In the genomic region with DNA sequence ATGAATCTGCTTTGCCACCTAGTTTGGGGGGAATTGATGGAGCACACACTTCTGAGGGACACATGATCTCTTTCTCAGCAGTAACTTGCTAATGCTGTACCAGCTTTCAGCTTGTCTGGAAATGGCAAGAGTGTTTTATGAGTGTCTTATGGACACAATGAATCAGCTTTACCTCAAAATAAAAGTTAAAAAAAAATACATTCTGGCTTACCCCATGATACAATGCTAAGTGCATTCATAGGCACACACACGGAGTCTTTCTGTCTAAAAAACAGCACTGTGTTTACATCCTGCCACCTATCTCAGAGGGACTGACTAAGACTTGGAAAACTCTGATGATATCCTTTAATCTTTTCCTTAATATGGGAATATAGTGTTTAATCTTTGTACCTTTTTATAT, we compare ENCODE assay signal across 18 cellular contexts.
A peak's percentile ranks its signal among the peaks of the same experiment; 100 is the strongest.
DNase-seq lines count a peak whose midpoint lies in the region; ATAC-seq, FAIRE-seq and TF ChIP-seq lines count a peak whose summit lies in the region.
"Had no signal": no experiment of that assay in that cellular context is flagged by ENCODE, and none has a peak within 500 bp of the region (broad histone marks: within the 10 kb centered on the region; RNA-seq: fewer than 3 reads in every experiment).

No MANE protein-coding gene starts in this region.

- peak overlapping the region; percentile 91 for H3K27ac Mint-ChIP-seq in chondrocyte (ENCODE audit: unreplicated experiment)
- H3K27ac Mint-ChIP-seq in naive thymus-derived CD4-positive, alpha-beta T cell = no peak overlapping the region
- H3K27ac Mint-ChIP-seq: activated T-helper 2 cell treated with anti-CD3 and anti-CD28 coated beads, Interferon-gamma antibody, Interleukin-2, Interleukin-4, amounts not matched to agents 10 μg/mL and 5 μg/mL and 100 μg/mL, durations not matched to agents 14 hours and 24 hours and 36 hours; dendritic cell treated with granulocyte-macrophage colony-stimulating factor and Interleukin-4, amounts not matched to agents 40 ng/mL and 50 ng/mL, for 4 days had no signal

- no peaks in the 10 kb centered on the region for H3K27me3 Mint-ChIP-seq in chondrocyte (ENCODE audit: low read depth)
- H3K27me3 Mint-ChIP-seq in naive thymus-derived CD4-positive, alpha-beta T cell = no peaks in the 10 kb centered on the region
- H3K27me3 Mint-ChIP-seq: dendritic cell treated with granulocyte-macrophage colony-stimulating factor and Interleukin-4, amounts not matched to agents 40 ng/mL and 50 ng/mL, for 4 days had no signal

- H3K9me3 Mint-ChIP-seq in chondrocyte (ENCODE audit: low read depth) = peaks cover 7% of the 10 kb centered on the region
- peaks cover 0 to 16% (median 4%) of the 10 kb centered on the region in 11 donors for H3K9me3 Mint-ChIP-seq in naive thymus-derived CD4-positive, alpha-beta T cell

- H3K4me1 Mint-ChIP-seq in chondrocyte (ENCODE audit: low read depth) = peaks cover 47% of the 10 kb centered on the region
- H3K4me1 Mint-ChIP-seq in naive thymus-derived CD4-positive, alpha-beta T cell = no peaks in the 10 kb centered on the region

- H3K27me3 ChIP-seq in AG04450 (ENCODE audit: control insufficient read depth, insufficient read depth, low read length) = no peaks in the 10 kb centered on the region
- no peaks in the 10 kb centered on the region for H3K27me3 ChIP-seq in osteoblast (ENCODE audit: insufficient read depth, low read length)
- H3K27me3 ChIP-seq in naive thymus-derived CD4-positive, alpha-beta T cell (ENCODE audit: control insufficient read depth in 2 of 2, insufficient read depth in 2 of 2, low read length in 2 of 2) = no peaks in the 10 kb centered on the region

- H4K20me1 ChIP-seq in osteoblast (ENCODE audit: insufficient read depth, low read length) = no peaks in the 10 kb centered on the region

- H3K9me3 ChIP-seq in AG04450 (ENCODE audit: control insufficient read depth, insufficient read depth, low read length) (no peaks in the 10 kb centered on the region; the same call in 1 of the 2 replicates), osteoblast (ENCODE audit: low read depth, low read length) (no peaks in the 10 kb centered on the region)
- no peaks in the 10 kb centered on the region for H3K9me3 ChIP-seq in naive thymus-derived CD4-positive, alpha-beta T cell (ENCODE audit: control insufficient read depth in 2 of 3, low read length in 3 of 3)

- TF ChIP-seq POLR2A in GM12892 (IDR thresholded peaks at IDR 0.05; ENCODE audit: low read depth, low read length) = no peak

- CTCF ChIA-PET in AG04450 (lab: Charles Lee) = no interaction called here
- CTCF ChIA-PET in naive thymus-derived CD4-positive, alpha-beta T cell (lab: Charles Lee) = no interaction called here

- H3K36me3 ChIP-seq in osteoblast (ENCODE audit: insufficient read depth, low read length) = no peaks in the 10 kb centered on the region
- no peaks in the 10 kb centered on the region for H3K36me3 ChIP-seq in naive thymus-derived CD4-positive, alpha-beta T cell (ENCODE audit: control insufficient read depth in 2 of 3, insufficient read depth in 3 of 3, low read length in 3 of 3)

- H3K4me3 ChIP-seq in AG04450 (ENCODE audit: low read depth, low read length) (no peak overlapping the region), osteoblast (ENCODE audit: insufficient read depth, low read length) (no peak overlapping the region)
- H3K4me3 ChIP-seq in naive thymus-derived CD4-positive, alpha-beta T cell (ENCODE audit: low read length) = no peak overlapping the region

- no peak overlapping the region for H2AFZ ChIP-seq in osteoblast (ENCODE audit: low read length)
- H2AFZ ChIP-seq: parathyroid adenoma had no signal

- H3K4me1 ChIP-seq in osteoblast (ENCODE audit: insufficient read depth, low read length) = peaks cover 45% of the 10 kb centered on the region
- no peaks in the 10 kb centered on the region for H3K4me1 ChIP-seq in naive thymus-derived CD4-positive, alpha-beta T cell (ENCODE audit: control insufficient read depth in 2 of 2, insufficient read depth in 2 of 2, low read length in 2 of 2)
- H3K4me1 ChIP-seq: parathyroid adenoma had no signal

- intact Hi-C loops in naive thymus-derived CD4-positive, alpha-beta T cell (cut with micrococcal nuclease) = no loop called here

- no peak for TF ChIP-seq CTCF in AG04450 (IDR thresholded peaks at IDR 0.05; ENCODE audit: low read depth, low read length)
- TF ChIP-seq CTCF in chondrocyte (IDR thresholded peaks at IDR 0.05) = no peak
- no peak for TF ChIP-seq CTCF in osteoblast (IDR thresholded peaks at IDR 0.05; ENCODE audit: extremely low read depth, low read depth, low read length)

- POLR2A ChIA-PET in AG04450 (lab: Yijun Ruan, JAX) = interaction anchor here (0.5 to 1.4 kb wide), 2 partner anchors 17 to 148 kb away, joined by 3 to 7 read pairs; no protein-coding TSS in a partner anchor
- POLR2A ChIA-PET in naive thymus-derived CD4-positive, alpha-beta T cell (lab: Charles Lee) = no interaction called here

- H3K4me2 ChIP-seq in osteoblast (ENCODE audit: insufficient read depth, low read length) = peak overlapping the region; percentile 15

- H3K36me3 Mint-ChIP-seq in chondrocyte (ENCODE audit: low read depth) = peaks cover under 1% of the 10 kb centered on the region
- H3K36me3 Mint-ChIP-seq in naive thymus-derived CD4-positive, alpha-beta T cell = no peaks in the 10 kb centered on the region

- H3K27ac ChIP-seq in AG04450 (ENCODE audit: low read depth, low read length) (peak overlapping the region; percentile 66), osteoblast (ENCODE audit: low read depth, low read length) (peak overlapping the region; percentile 97)
- H3K27ac ChIP-seq in naive thymus-derived CD4-positive, alpha-beta T cell (ENCODE audit: low read depth, low read length) = no peak overlapping the region
- H3K27ac ChIP-seq: parathyroid adenoma had no signal

- ATAC-seq in HG02970 (IDR thresholded peaks at IDR 0.05; ENCODE audit: low FRiP score, unreplicated experiment) = no peak
- ATAC-seq in naive thymus-derived CD4-positive, alpha-beta T cell = no peak

- DNase-seq in AG04450 (ENCODE audit: low read depth, low spot score) (no peak), HT1080 (ENCODE audit: low read depth) (peak; percentile 8), chondrocyte (ENCODE audit: low spot score) (no peak), osteoblast (ENCODE audit: insufficient read length, low spot score, missing footprints) (peak; percentile 27), NCI-H1930 (lab: John Stamatoyannopoulos, UW) (no peak), GM12892 (ENCODE audit: insufficient read length) (no peak)
- no peak for DNase-seq in naive thymus-derived CD4-positive, alpha-beta T cell
- DNase-seq: activated CD4-positive, CD25-positive, alpha-beta regulatory T cell; amygdala; hippocampal formation; NCI-H1694; SIG-M5; stimulated activated naive CD4-positive, alpha-beta T cell treated with Interleukin-2 at 50 U/mL for 16 hours; T-helper 2 cell had no signal

- no peak for FAIRE-seq in GM12892 (lab: Jason Lieb, UNC)

- no peak overlapping the region for H3K4me3 Mint-ChIP-seq in chondrocyte (ENCODE audit: unreplicated experiment)
- H3K4me3 Mint-ChIP-seq in naive thymus-derived CD4-positive, alpha-beta T cell = no peak overlapping the region
- H3K4me3 Mint-ChIP-seq: dendritic cell treated with granulocyte-macrophage colony-stimulating factor and Interleukin-4, amounts not matched to agents 40 ng/mL and 50 ng/mL, for 4 days had no signal

- no peaks in the 10 kb centered on the region for H3K79me2 ChIP-seq in osteoblast (ENCODE audit: insufficient read depth, low read length)
- H3K79me2 ChIP-seq: parathyroid adenoma had no signal

Comparison
In these comparisons a context has a peak if more than half of its experiments do, and no peak if none do; other contexts are left out.
1. DNase-seq: peak in HT1080 (single experiment) and osteoblast (single experiment); none in AG04450 (single experiment), chondrocyte (single experiment), NCI-H1930 (0 of 2), GM12892 (single experiment) and naive thymus-derived CD4-positive, alpha-beta T cell (0 of 9).